Comparison of ENCODE assay signal across 14 cellular contexts in genomic region chr4:186621959-186622553, GRCh38.
DNase-seq lines count a peak whose midpoint lies in the region; ATAC-seq and TF ChIP-seq lines count a peak whose summit lies in the region.
"Had no signal": no experiment of that assay in that cellular context is flagged by ENCODE, and none has a peak within 500 bp of the region (broad histone marks: within the 10 kb centered on the region; RNA-seq: fewer than 3 reads in every experiment).

No MANE protein-coding gene starts in this region.

- peaks cover 12% of the 10 kb centered on the region for H3K4me1 ChIP-seq in Panc1 (ENCODE audit: control insufficient read depth, insufficient read depth, low read length)

- no peaks in the 10 kb centered on the region for H3K9me3 ChIP-seq in Panc1 (ENCODE audit: control insufficient read depth, insufficient read depth, low read depth, low read length)

- DNase-seq in ELF-1 (ENCODE audit: low read depth, low spot score) (peak; percentile 58), Panc1 (ENCODE audit: low read depth, low spot score) (no peak), fibroblast of gingiva (ENCODE audit: low read depth) (peak; percentile 79), retinal pigment epithelial cell (ENCODE audit: low read depth) (peak; percentile 56), NK-92 (lab: John Stamatoyannopoulos, UW; ENCODE audit: unreplicated experiment) (no peak)
- no peak for DNase-seq in stimulated activated naive B cell treated with anti-CD40 and anti-IgM and Interleukin-4, amounts not matched to agents 10 μg/mL and 1 μg/mL and 100 μg/mL, for 72 hours
- DNase-seq in stimulated activated CD4-positive, alpha-beta T cell treated with anti-CD3 and anti-CD28 coated beads, Interleukin-12 subunit alpha, Interleukin-12 subunit beta, amount 100 ng/mL, for 4 hours = no peak
- DNase-seq: activated CD8-positive, alpha-beta T cell treated with anti-CD3 and anti-CD28 coated beads for 36 hours; DMS79; effector memory CD8-positive, alpha-beta T cell; naive thymus-derived CD8-positive, alpha-beta T cell; NCI-H187 treated with DMSO at 0.1 percent for 48 hours had no signal

- H3K4me3 ChIP-seq in Panc1 (ENCODE audit: low read depth in 2 of 2, low read length in 2 of 2) (no peak overlapping the region), retinal pigment epithelial cell (ENCODE audit: low read length) (no peak overlapping the region)

- POLR2A ChIA-PET in Panc1 (lab: Charles Lee) = no interaction called here

- no peak overlapping the region for H3K27ac Mint-ChIP-seq in stimulated activated naive B cell treated with anti-CD40 and anti-IgM and Interleukin-4, amounts not matched to agents 10 μg/mL and 1 μg/mL and 100 μg/mL, for 72 hours
- H3K27ac Mint-ChIP-seq: activated CD8-positive, alpha-beta T cell treated with anti-CD3 and anti-CD28 coated beads for 36 hours; activated naive CD4-positive, alpha-beta T cell treated with anti-CD3 and anti-CD28 coated beads, Interleukin-2, amount 50 U/mL, for 72 hours; effector memory CD8-positive, alpha-beta T cell; naive thymus-derived CD8-positive, alpha-beta T cell had no signal

- no peak overlapping the region for H3K4me3 Mint-ChIP-seq in stimulated activated naive B cell treated with anti-CD40 and anti-IgM and Interleukin-4, amounts not matched to agents 10 μg/mL and 1 μg/mL and 100 μg/mL, for 72 hours
- H3K4me3 Mint-ChIP-seq: activated CD8-positive, alpha-beta T cell treated with anti-CD3 and anti-CD28 coated beads for 36 hours; effector memory CD8-positive, alpha-beta T cell; naive thymus-derived CD8-positive, alpha-beta T cell had no signal

- ATAC-seq in Panc1 = peak; percentile 73
- ATAC-seq in stimulated activated naive B cell treated with anti-CD40 and anti-IgM and Interleukin-4, amounts not matched to agents 10 μg/mL and 1 μg/mL and 100 μg/mL, for 72 hours (replicated peaks) = no peak
- ATAC-seq in GM21825 (IDR thresholded peaks at IDR 0.05; ENCODE audit: unreplicated experiment) = no peak
- ATAC-seq: activated CD8-positive, alpha-beta T cell treated with anti-CD3 and anti-CD28 coated beads for 36 hours; activated naive CD4-positive, alpha-beta T cell treated with anti-CD3 and anti-CD28 coated beads, Interleukin-2, amount 50 U/mL, for 72 hours; effector memory CD8-positive, alpha-beta T cell; naive thymus-derived CD8-positive, alpha-beta T cell had no signal

- no peaks in the 10 kb centered on the region for H3K36me3 Mint-ChIP-seq in stimulated activated naive B cell treated with anti-CD40 and anti-IgM and Interleukin-4, amounts not matched to agents 10 μg/mL and 1 μg/mL and 100 μg/mL, for 72 hours
- H3K36me3 Mint-ChIP-seq: activated naive CD4-positive, alpha-beta T cell treated with anti-CD3 and anti-CD28 coated beads, Interleukin-2, amount 50 U/mL, for 72 hours; naive thymus-derived CD8-positive, alpha-beta T cell had no signal

- CTCF ChIA-PET in Panc1 (lab: Charles Lee) = no interaction called here

- in situ Hi-C loops in Panc1 (cut with HindIII; ENCODE audit: low pct_unique_long_range_greater_than_20kb, low sequenced_read_pairs) = no loop called here

- no peaks in the 10 kb centered on the region for H3K27me3 Mint-ChIP-seq in stimulated activated naive B cell treated with anti-CD40 and anti-IgM and Interleukin-4, amounts not matched to agents 10 μg/mL and 1 μg/mL and 100 μg/mL, for 72 hours
- H3K27me3 Mint-ChIP-seq: activated CD8-positive, alpha-beta T cell treated with anti-CD3 and anti-CD28 coated beads for 36 hours had no signal

- intact Hi-C loops in Panc1 (cut with micrococcal nuclease; ENCODE audit: unreplicated experiment) = no loop called here

- H3K27ac ChIP-seq in Panc1 (ENCODE audit: low read length) = peak overlapping the region; percentile 29; the same call in 1 of the 2 replicates

- peaks cover 49% of the 10 kb centered on the region for H3K36me3 ChIP-seq in Panc1 (ENCODE audit: control insufficient read depth, insufficient read depth, low read length)

- no peak; the same call in 1 of the 2 replicates for TF ChIP-seq CTCF in Panc1 (IDR thresholded peaks at IDR 0.05)
- TF ChIP-seq CTCF in retinal pigment epithelial cell (conservative IDR thresholded peaks at IDR 0.05; ENCODE audit: low read depth, low read length) = peak; percentile 76

- no peaks in the 10 kb centered on the region for H3K27me3 ChIP-seq in Panc1 (ENCODE audit: control insufficient read depth, insufficient read depth, low read length)

- no peaks in the 10 kb centered on the region for H3K4me1 Mint-ChIP-seq in stimulated activated naive B cell treated with anti-CD40 and anti-IgM and Interleukin-4, amounts not matched to agents 10 μg/mL and 1 μg/mL and 100 μg/mL, for 72 hours
- H3K4me1 Mint-ChIP-seq: naive thymus-derived CD8-positive, alpha-beta T cell had no signal

- BruUV-seq in Panc1 (replicated peaks; lab: Mats Ljungman, UMichigan) = no TSS peak

- H3K9me3 Mint-ChIP-seq in stimulated activated naive B cell treated with anti-CD40 and anti-IgM and Interleukin-4, amounts not matched to agents 10 μg/mL and 1 μg/mL and 100 μg/mL, for 72 hours = peaks cover 0 to 4% of the 10 kb centered on the region in 2 donors
- H3K9me3 Mint-ChIP-seq: activated CD8-positive, alpha-beta T cell treated with anti-CD3 and anti-CD28 coated beads for 36 hours; activated naive CD4-positive, alpha-beta T cell treated with anti-CD3 and anti-CD28 coated beads, Interleukin-2, amount 50 U/mL, for 72 hours had no signal

Comparison
In these comparisons a context has a peak if more than half of its experiments do, and no peak if none do; other contexts are left out.
1. DNase-seq: peak in ELF-1 (single experiment), fibroblast of gingiva (single experiment) and retinal pigment epithelial cell (single experiment); none in Panc1 (single experiment), stimulated activated naive B cell treated with anti-CD40 and anti-IgM and Interleukin-4, amounts not matched to agents 10 μg/mL and 1 μg/mL and 100 μg/mL, for 72 hours (single experiment), stimulated activated CD4-positive, alpha-beta T cell treated with anti-CD3 and anti-CD28 coated beads, Interleukin-12 subunit alpha, Interleukin-12 subunit beta, amount 100 ng/mL, for 4 hours (single experiment) and NK-92 (single experiment).